17 cellular contexts compared by ENCODE assay signal in genomic region chr7:157044151-157044687, GRCh38. TPM values are rescaled to one million over a fixed set of nuclear protein-coding genes. Genes with fewer than 3 reads are reported as not detected.
"Had no signal": no experiment of that assay in that cellular context is flagged by ENCODE, and none has a peak within 500 bp of the region (broad histone marks: within the 10 kb centered on the region; RNA-seq: fewer than 3 reads in every experiment).

No MANE protein-coding gene starts in this region.

- ATAC-seq: natural killer cell; stimulated activated naive CD8-positive, alpha-beta T cell treated with anti-CD3 and anti-CD28 coated beads, Interleukin-15, Interleukin-2, amounts not matched to agents 100 U/mL and 50 U/mL, for 24 hours had no signal

- H3K27ac Mint-ChIP-seq: natural killer cell, progenitor cell of endocrine pancreas had no signal

- H3K9me3 Mint-ChIP-seq: natural killer cell had no signal

- H3K4me3 Mint-ChIP-seq: natural killer cell had no signal

- H3K36me3 Mint-ChIP-seq: natural killer cell had no signal

- H3K4me3 ChIP-seq: colonic mucosa, right atrium auricular region, smooth muscle cell, transverse colon, vagina had no signal

- DNase-seq: activated CD4-positive, alpha-beta T cell treated with anti-CD3 and anti-CD28 coated beads, Interleukin-2, amount 50 U/mL, for 1 hour; activated CD8-positive, alpha-beta memory T cell treated with anti-CD3 and anti-CD28 coated beads for 24 hours; activated naive CD4-positive, alpha-beta T cell treated with Interleukin-2 at 50 U/mL for 16 hours; colonic mucosa; hypothalamus; kidney glomerular epithelial cell; mesendoderm; natural killer cell; stimulated activated naive CD8-positive, alpha-beta T cell treated with anti-CD3 and anti-CD28 coated beads, Interleukin-15, Interleukin-2, amounts not matched to agents 100 U/mL and 50 U/mL, for 24 hours; transverse colon had no signal

- H3K4me1 Mint-ChIP-seq: natural killer cell had no signal

RNA-seq across cellular contexts. Expression of gene MNX1, which starts 33.8 kb away (rescaled TPM):
- total RNA-seq: cardiac septum, glomerular endothelial cell, liver, natural killer cell, right atrium auricular region, smooth muscle cell, vagina had no signal
- polyA plus RNA-seq: smooth muscle cell had no signal
